Comparison of ENCODE assay signal across 8 cellular contexts in the genomic region with DNA sequence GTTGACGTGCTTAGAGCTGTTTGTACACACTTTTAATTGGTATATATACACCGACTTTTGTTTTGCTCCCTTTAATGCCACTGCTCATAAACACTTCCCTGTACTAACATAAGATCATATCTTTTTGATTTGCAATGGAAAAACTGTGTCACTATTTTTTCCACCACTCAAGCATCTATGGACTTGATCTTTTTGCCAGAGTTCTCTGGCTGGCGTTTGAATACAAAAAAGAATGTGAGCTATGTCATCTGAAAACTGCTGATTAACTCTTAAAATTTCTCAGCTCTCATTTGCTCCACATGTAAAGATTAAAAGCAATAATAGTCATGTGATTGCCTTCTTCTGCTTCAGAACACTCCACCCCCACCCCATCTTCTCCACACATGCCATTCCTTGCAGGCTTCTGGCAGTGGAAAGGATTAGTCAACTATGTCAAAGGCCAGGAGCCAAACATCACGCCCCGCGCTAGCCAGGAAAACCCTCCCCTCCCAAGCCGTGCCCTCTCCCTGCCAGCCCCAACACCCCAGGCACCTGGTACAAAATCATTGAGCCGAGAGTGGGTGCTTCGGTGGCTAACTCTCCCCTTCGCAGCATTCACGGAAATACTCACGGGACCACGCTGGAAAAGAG.
A peak's percentile ranks its signal among the peaks of the same experiment; 100 is the strongest.
DNase-seq lines count a peak whose midpoint lies in the region; ATAC-seq and TF ChIP-seq lines count a peak whose summit lies in the region.

No MANE protein-coding gene starts in this region.

- TF ChIP-seq POLR2A in Peyer's patch (IDR thresholded peaks at IDR 0.05), result no peak

- no peak overlapping the region for H3K23ac ChIP-seq in neuronal stem cell (ENCODE audit: low read depth, low read length, poor library complexity)

- no peak for TF ChIP-seq CTCF in Peyer's patch (IDR thresholded peaks at IDR 0.05)

- peak overlapping the region; percentile 44 for H3K18ac ChIP-seq in neuronal stem cell (ENCODE audit: low read length)

- H4K20me1 ChIP-seq in BLaER1 treated with 17β-estradiol and CSF1 and Interleukin-3, amounts not matched to agents 10 nM and 100 nM, result no peaks in the 10 kb centered on the region

- H2BK15ac ChIP-seq in neuronal stem cell (ENCODE audit: low read length), result peak overlapping the region; percentile 7

- no peak overlapping the region for H3K4ac ChIP-seq in neuronal stem cell (ENCODE audit: low read length)

- H3K27me3 ChIP-seq in BLaER1 treated with 17β-estradiol and CSF1 and Interleukin-3, amounts not matched to agents 10 nM and 100 nM, result peaks cover 0 to 18% (median 0%) of the 10 kb centered on the region in 11 experiments; a peak in 6 of 22 replicates
- H3K27me3 ChIP-seq in Peyer's patch (no peaks in the 10 kb centered on the region), neuronal stem cell (ENCODE audit: control insufficient read depth in 3 of 3, insufficient read depth in 3 of 3, low read depth in 1 of 3, low read length in 3 of 3) (peaks cover 0 to 6% (median 0%) of the 10 kb centered on the region in 3 experiments)

- no peak overlapping the region for H3K14ac ChIP-seq in neuronal stem cell (ENCODE audit: low read length)

- peak; percentile 17 to 50 (median 47) for DNase-seq in Peyer's patch
- DNase-seq in epithelial cell of prostate (ENCODE audit: low read depth, low spot score), result peak; percentile 22
- no peak for DNase-seq in neuronal stem cell (ENCODE audit: low spot score)
- no peak for DNase-seq in midbrain (lab: John Stamatoyannopoulos, UW)

- H2AFZ ChIP-seq in neuronal stem cell (ENCODE audit: low read length), result no peak overlapping the region

- no peak overlapping the region for H2BK120ac ChIP-seq in neuronal stem cell (ENCODE audit: low read depth, low read length)

- peak overlapping the region in 6 of 11 experiments; percentile 1 to 58 (median 20); a peak in 6 of 22 replicates for H3K9ac ChIP-seq in BLaER1 treated with 17β-estradiol and CSF1 and Interleukin-3, amounts not matched to agents 10 nM and 100 nM
- no peak overlapping the region for H3K9ac ChIP-seq in neuronal stem cell (ENCODE audit: low read depth, low read length, poor library complexity)

- no peak for ATAC-seq in HG03139 (IDR thresholded peaks at IDR 0.05; ENCODE audit: unreplicated experiment)
- ATAC-seq in GM19463 (IDR thresholded peaks at IDR 0.05; ENCODE audit: unreplicated experiment), result no peak
- no peak for ATAC-seq in HG02623 (IDR thresholded peaks at IDR 0.05; ENCODE audit: unreplicated experiment)

- no peaks in the 10 kb centered on the region for H3K36me3 ChIP-seq in BLaER1 treated with 17β-estradiol and CSF1 and Interleukin-3, amounts not matched to agents 10 nM and 100 nM
- no peaks in the 10 kb centered on the region for H3K36me3 ChIP-seq in Peyer's patch
- H3K36me3 ChIP-seq in neuronal stem cell (replicated peaks in 1 of 2; ENCODE audit: control insufficient read depth in 2 of 2, insufficient read depth in 2 of 2, low read length in 2 of 2), result no peaks in the 10 kb centered on the region

- H3K9me3 ChIP-seq in BLaER1 treated with 17β-estradiol and CSF1 and Interleukin-3, amounts not matched to agents 10 nM and 100 nM (replicated peaks in 1 of 11), result no peaks in the 10 kb centered on the region
- H3K9me3 ChIP-seq in Peyer's patch, result no peaks in the 10 kb centered on the region
- no peaks in the 10 kb centered on the region for H3K9me3 ChIP-seq in neuronal stem cell (replicated peaks in 1 of 2; ENCODE audit: control insufficient read depth in 2 of 2, insufficient read depth in 1 of 2, low read depth in 1 of 2, low read length in 2 of 2)

- no CpG with 5 or more reads among the region's 13 CpGs for WGBS in neuronal stem cell (ENCODE audit: extremely low coverage in 2 of 2, insufficient read length in 2 of 2, insufficient replicate concordance in 1 of 2), 2 donors

- no peak overlapping the region for H4K91ac ChIP-seq in neuronal stem cell (ENCODE audit: low read depth, low read length, poor library complexity)

- peaks cover 72 to 92% (median 87%) of the 10 kb centered on the region in 10 experiments for H3K4me1 ChIP-seq in BLaER1 treated with 17β-estradiol and CSF1 and Interleukin-3, amounts not matched to agents 10 nM and 100 nM
- peaks cover 0 to 21% (median 5%) of the 10 kb centered on the region in 4 donors for H3K4me1 ChIP-seq in Peyer's patch
- peaks cover 5 to 16% of the 10 kb centered on the region in 2 donors for H3K4me1 ChIP-seq in neuronal stem cell (ENCODE audit: control insufficient read depth in 2 of 2, insufficient read depth in 1 of 2, low read depth in 1 of 2, low read length in 2 of 2)

- 0 out of 20 replicates have a peak overlapping the region, but pooled peaks of 2 of the 10 experiments have one; percentile 6 to 14 for H3K4me3 ChIP-seq in BLaER1 treated with 17β-estradiol and CSF1 and Interleukin-3, amounts not matched to agents 10 nM and 100 nM
- H3K4me3 ChIP-seq in Peyer's patch (no peak overlapping the region), neuronal stem cell (ENCODE audit: low read length in 2 of 2) (no peak overlapping the region)

- H3K27ac ChIP-seq in BLaER1 treated with 17β-estradiol and CSF1 and Interleukin-3, amounts not matched to agents 10 nM and 100 nM, result peak overlapping the region in 7 of 11 experiments; percentile 8 to 53 (median 32); a peak in 11 of 22 replicates
- peak overlapping the region in 2 of 4 donors; percentile 44 to 76 for H3K27ac ChIP-seq in Peyer's patch
- H3K27ac ChIP-seq in epithelial cell of prostate, result no peak overlapping the region
- H3K27ac ChIP-seq in neuronal stem cell (replicated peaks; ENCODE audit: low read length), result no peak overlapping the region

- no peak overlapping the region for H2BK5ac ChIP-seq in neuronal stem cell (ENCODE audit: low read length)

- no peak overlapping the region for H4K8ac ChIP-seq in neuronal stem cell (ENCODE audit: low read depth, low read length)

- H2AK5ac ChIP-seq in neuronal stem cell (ENCODE audit: low read depth, low read length), result no peak overlapping the region

- H2BK12ac ChIP-seq in neuronal stem cell (ENCODE audit: low read length), result no peak overlapping the region

- H3K4me2 ChIP-seq in BLaER1 treated with 17β-estradiol and CSF1 and Interleukin-3, amounts not matched to agents 10 nM and 100 nM, result peak overlapping the region; percentile 70 to 98 (median 90)
- H3K4me2 ChIP-seq in neuronal stem cell (ENCODE audit: insufficient read depth, low read length, poor library complexity, severe bottlenecking), result no peak overlapping the region

- no peaks in the 10 kb centered on the region for H3K79me1 ChIP-seq in neuronal stem cell (ENCODE audit: low read depth, low read length)

Comparison
In these comparisons a context has a peak if more than half of its experiments do, and no peak if none do; other contexts are left out.
1. H3K27ac ChIP-seq: peak in BLaER1 treated with 17β-estradiol and CSF1 and Interleukin-3, amounts not matched to agents 10 nM and 100 nM (7 of 11); none in epithelial cell of prostate (single experiment) and neuronal stem cell (single experiment).
2. DNase-seq: peak in Peyer's patch (3 of 3) and epithelial cell of prostate (single experiment); none in neuronal stem cell (single experiment) and midbrain (single experiment).